32 cellular contexts compared by ENCODE assay signal in genomic region chr7:5467645-5468044, GRCh38.
"Had no signal": no experiment of that assay in that cellular context is flagged by ENCODE, and none has a peak within 500 bp of the region (broad histone marks: within the 10 kb centered on the region; RNA-seq: fewer than 3 reads in every experiment).

No MANE protein-coding gene starts in this region.

- ATAC-seq: activated CD8-positive, alpha-beta T cell treated with anti-CD3 and anti-CD28 coated beads for 36 hours; activated naive CD4-positive, alpha-beta T cell treated with anti-CD3 and anti-CD28 coated beads, Interleukin-2, amount 50 U/mL, for 72 hours; activated T-cell treated with anti-CD3 and anti-CD28 coated beads, Interleukin-2, amount 50 U/mL, for 4 hours; activated T-cell treated with anti-CD3 and anti-CD28 coated beads, Interleukin-2, amount 50 U/mL, for 72 hours; activated T-helper 17 cell treated with anti-CD3 and anti-CD28 coated beads, Interleukin-2, amount 50 U/mL, for 72 hours; body of pancreas had no signal

- H3K27ac ChIP-seq: adrenal gland, body of pancreas, brain microvascular endothelial cell, breast epithelium, VCaP had no signal

- DNase-seq: activated B cell treated with CpG ODN at 0.5 μM for 24 hours; activated CD4-positive, alpha-beta memory T cell treated with anti-CD3 and anti-CD28 coated beads for 36 hours; activated CD4-positive, alpha-beta T cell treated with anti-CD3 and anti-CD28 coated beads for 4 hours; activated CD4-positive, alpha-beta T cell treated with anti-CD3 and anti-CD28 coated beads, Interleukin-2, amount 10 ng/mL, durations not matched to agents 24 days and 14 days; activated CD4-positive, alpha-beta T cell treated with anti-CD3 and anti-CD28 coated beads, Interleukin-2, amount 50 U/mL, for 1 hour; activated CD4-positive, alpha-beta T cell treated with anti-CD3 and anti-CD28 coated beads, Interleukin-2, amount 50 U/mL, for 4 hours; activated CD4-positive, CD25-positive, alpha-beta regulatory T cell treated with anti-CD3 and anti-CD28 coated beads, Interleukin-2, amount 50 U/mL, for 72 hours; activated CD8-positive, alpha-beta memory T cell treated with anti-CD3 and anti-CD28 coated beads, Interleukin-2, amount 50 U/mL, for 4 hours; activated CD8-positive, alpha-beta T cell treated with anti-CD3 and anti-CD28 coated beads for 36 hours; activated effector memory CD4-positive, alpha-beta T cell treated with anti-CD3 and anti-CD28 coated beads, Interleukin-2, amount 50 U/mL, for 16 hours; activated gamma-delta T cell treated with Interleukin-2 at 50 U/mL for 16 hours; activated naive CD4-positive, alpha-beta T cell; activated naive CD4-positive, alpha-beta T cell treated with anti-CD3 and anti-CD28 coated beads for 36 hours; activated naive CD4-positive, alpha-beta T cell treated with anti-CD3 and anti-CD28 coated beads, Interleukin-2, amount 50 U/mL, for 16 hours; activated naive CD8-positive, alpha-beta T cell treated with anti-CD3 and anti-CD28 coated beads for 36 hours; activated T-cell treated with anti-CD3 and anti-CD28 coated beads for 4 hours; activated T-cell treated with anti-CD3 and anti-CD28 coated beads, Interleukin-2, amount 50 U/mL, for 1 hour; activated T-cell treated with anti-CD3 and anti-CD28 coated beads, Interleukin-2, amount 50 U/mL, for 4 hours; activated T-cell treated with anti-CD3 and anti-CD28 coated beads, Interleukin-2, amount 50 U/mL, for 72 hours; adrenal gland; amniotic stem cell; aorta; body of pancreas; brain microvascular endothelial cell; cerebellar nuclear complex; T-helper 1 cell; T-helper 2 cell; T-helper 9 cell had no signal
